In the genomic region with DNA sequence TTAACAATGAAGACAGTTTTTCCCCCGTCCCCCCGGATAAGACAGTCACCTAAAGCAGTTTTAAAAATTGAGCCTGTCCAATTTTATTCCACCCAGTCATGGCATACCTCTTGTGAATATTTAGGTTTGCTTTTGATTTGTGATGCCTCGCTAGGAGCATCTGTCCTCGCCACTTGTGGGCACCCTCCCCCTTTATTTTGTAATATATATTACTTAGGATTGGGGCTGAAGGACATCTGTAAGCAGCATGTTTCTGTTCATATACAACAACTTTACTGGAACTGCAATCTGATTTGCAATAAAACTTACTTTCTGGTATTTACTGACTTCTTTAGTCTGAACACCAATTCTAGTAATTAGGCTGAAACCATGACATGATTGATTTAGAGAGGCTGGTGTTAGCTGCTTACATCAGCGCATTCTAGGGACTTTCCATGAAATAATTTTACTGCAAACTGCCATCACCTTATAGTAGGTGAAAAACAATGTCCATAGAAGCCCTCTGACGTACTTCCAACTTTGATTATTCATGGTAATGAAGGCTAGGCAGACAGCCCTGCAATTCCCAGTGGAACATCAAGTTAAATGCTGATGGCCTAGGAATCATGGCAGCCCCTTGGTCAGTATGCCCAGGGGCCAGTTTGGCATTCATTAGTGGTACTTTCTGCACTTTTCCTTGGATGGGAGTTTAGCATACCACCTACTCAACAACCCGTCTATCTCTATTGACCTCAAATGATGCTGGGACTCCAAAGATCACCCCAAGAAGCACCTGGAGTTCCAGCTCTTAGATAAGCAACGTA, we compare ENCODE assay signal across 13 cellular contexts.
A peak's percentile ranks its signal among the peaks of the same experiment; 100 is the strongest.
DNase-seq lines count a peak whose midpoint lies in the region; ATAC-seq lines count a peak whose summit lies in the region.
"Had no signal": no experiment of that assay in that cellular context is flagged by ENCODE, and none has a peak within 500 bp of the region (broad histone marks: within the 10 kb centered on the region; RNA-seq: fewer than 3 reads in every experiment).

No MANE protein-coding gene starts in this region.

- DNase-seq in activated T-cell treated with anti-CD3 and anti-CD28 coated beads, Interleukin-2, amount 50 U/mL, for 72 hours = peak in 1 of 2 donors; percentile 2
- DNase-seq in activated T-cell treated with anti-CD3 and anti-CD28 coated beads, Interleukin-2, amount 50 U/mL, for 48 hours = no peak
- DNase-seq in NCI-H748 (lab: John Stamatoyannopoulos, UW; ENCODE audit: unreplicated experiment) (peak; percentile 28), sciatic nerve (ENCODE audit: low spot score) (no peak), LoVo (ENCODE audit: low spot score) (no peak), T-helper 17 cell (no peak)
- DNase-seq: activated T-cell treated with anti-CD3 and anti-CD28 coated beads, Interleukin-2, amount 50 U/mL, for 1 hour; NCI-H2029 treated with DMSO at 0.1 percent for 48 hours; OCI-M1 had no signal

- peaks cover 7% of the 10 kb centered on the region for H3K4me1 Mint-ChIP-seq in activated T-cell treated with anti-CD3 and anti-CD28 coated beads, Interleukin-2, amount 50 U/mL, for 72 hours (ENCODE audit: low read depth)
- H3K4me1 Mint-ChIP-seq in stimulated activated memory B cell treated with anti-CD40 and anti-IgM and Interleukin-4, amounts not matched to agents 10 μg/mL and 1 μg/mL and 100 μg/mL, for 72 hours = no peaks in the 10 kb centered on the region
- no peaks in the 10 kb centered on the region for H3K4me1 Mint-ChIP-seq in T-helper 17 cell
- H3K4me1 Mint-ChIP-seq: brain had no signal

- H3K9me3 ChIP-seq in T-helper 17 cell (ENCODE audit: control insufficient read depth, low read length, poor library complexity, severe bottlenecking) = no peaks in the 10 kb centered on the region
- H3K9me3 ChIP-seq: prostate gland had no signal

- H3K4me3 Mint-ChIP-seq in activated T-cell treated with anti-CD3 and anti-CD28 coated beads, Interleukin-2, amount 50 U/mL, for 72 hours = peak overlapping the region in 1 of 2 donors; percentile 32
- H3K4me3 Mint-ChIP-seq in stimulated activated memory B cell treated with anti-CD40 and anti-IgM and Interleukin-4, amounts not matched to agents 10 μg/mL and 1 μg/mL and 100 μg/mL, for 72 hours = no peak overlapping the region
- H3K4me3 Mint-ChIP-seq in T-helper 17 cell = no peak overlapping the region
- H3K4me3 Mint-ChIP-seq: brain had no signal

- no peaks in the 10 kb centered on the region for H3K36me3 Mint-ChIP-seq in activated T-cell treated with anti-CD3 and anti-CD28 coated beads, Interleukin-2, amount 50 U/mL, for 72 hours (ENCODE audit: insufficient read depth in 2 of 2)
- H3K36me3 Mint-ChIP-seq in stimulated activated memory B cell treated with anti-CD40 and anti-IgM and Interleukin-4, amounts not matched to agents 10 μg/mL and 1 μg/mL and 100 μg/mL, for 72 hours = no peaks in the 10 kb centered on the region
- peaks cover 3% of the 10 kb centered on the region for H3K36me3 Mint-ChIP-seq in T-helper 17 cell (ENCODE audit: low read depth)
- H3K36me3 Mint-ChIP-seq: brain had no signal

- H3K27ac Mint-ChIP-seq in activated T-cell treated with anti-CD3 and anti-CD28 coated beads, Interleukin-2, amount 50 U/mL, for 72 hours = peak overlapping the region; percentile 90
- no peak overlapping the region for H3K27ac Mint-ChIP-seq in stimulated activated memory B cell treated with anti-CD40 and anti-IgM and Interleukin-4, amounts not matched to agents 10 μg/mL and 1 μg/mL and 100 μg/mL, for 72 hours
- no peak overlapping the region for H3K27ac Mint-ChIP-seq in T-helper 17 cell
- H3K27ac Mint-ChIP-seq: brain had no signal

- peaks cover 14% of the 10 kb centered on the region for H3K27me3 Mint-ChIP-seq in activated T-cell treated with anti-CD3 and anti-CD28 coated beads, Interleukin-2, amount 50 U/mL, for 72 hours (ENCODE audit: low read depth)
- peaks cover 15% of the 10 kb centered on the region for H3K27me3 Mint-ChIP-seq in stimulated activated memory B cell treated with anti-CD40 and anti-IgM and Interleukin-4, amounts not matched to agents 10 μg/mL and 1 μg/mL and 100 μg/mL, for 72 hours
- peaks cover 24% of the 10 kb centered on the region for H3K27me3 Mint-ChIP-seq in T-helper 17 cell

- intact Hi-C loops in sciatic nerve (cut with DNase I) = no loop called here

- H3K9me3 Mint-ChIP-seq in activated T-cell treated with anti-CD3 and anti-CD28 coated beads, Interleukin-2, amount 50 U/mL, for 72 hours = peaks cover 2 to 6% of the 10 kb centered on the region in 2 donors
- peaks cover 13% of the 10 kb centered on the region for H3K9me3 Mint-ChIP-seq in stimulated activated memory B cell treated with anti-CD40 and anti-IgM and Interleukin-4, amounts not matched to agents 10 μg/mL and 1 μg/mL and 100 μg/mL, for 72 hours

- ATAC-seq in activated T-cell treated with anti-CD3 and anti-CD28 coated beads, Interleukin-2, amount 50 U/mL, for 72 hours (replicated peaks in 1 of 2) = peak; percentile 62 to 88
- peak; percentile 73 for ATAC-seq in HG02588 (IDR thresholded peaks at IDR 0.05; ENCODE audit: unreplicated experiment)
- ATAC-seq in stimulated activated memory B cell treated with anti-CD40 and anti-IgM and Interleukin-4, amounts not matched to agents 10 μg/mL and 1 μg/mL and 100 μg/mL, for 72 hours = peak; percentile 18
- ATAC-seq in sciatic nerve = no peak
- no peak for ATAC-seq in T-helper 17 cell

Comparison
In these comparisons a context has a peak if more than half of its experiments do, and no peak if none do; other contexts are left out.
1. ATAC-seq: peak in activated T-cell treated with anti-CD3 and anti-CD28 coated beads, Interleukin-2, amount 50 U/mL, for 72 hours (2 of 2), HG02588 (single experiment) and stimulated activated memory B cell treated with anti-CD40 and anti-IgM and Interleukin-4, amounts not matched to agents 10 μg/mL and 1 μg/mL and 100 μg/mL, for 72 hours (single experiment); none in sciatic nerve (single experiment) and T-helper 17 cell (single experiment).